In genomic region chr20:2557873-2558580, GRCh38 we compare ENCODE assay signal across 1 cellular context.
TF ChIP-seq lines count a peak whose summit lies in the region.

No MANE protein-coding gene starts in this region.

TF ChIP-seq in K562, 482 proteins besides CTCF, POLR2A, EP300 and RAD21:
- TF ChIP-seq CCAR2 (IDR thresholded peaks at IDR 0.05; ENCODE audit: low read depth, low read length) (no peak), TEAD4 (IDR thresholded peaks at IDR 0.05; ENCODE audit: low read length) (no peak), TEAD4 (CRISPR knock-in tag; IDR thresholded peaks at IDR 0.05; ENCODE audit: borderline replicate concordance) (no peak), CBX2 (IDR thresholded peaks at IDR 0.05; ENCODE audit: insufficient read depth, low read length, poor library complexity, severe bottlenecking) (peak; percentile 19), YBX1 (IDR thresholded peaks at IDR 0.05) (no peak), HMGN3 (IDR thresholded peaks at IDR 0.05; ENCODE audit: borderline replicate concordance, extremely low read depth, insufficient read length, low read depth, low read length) (no peak), ZNF75A (CRISPR knock-in tag; IDR thresholded peaks at IDR 0.05) (no peak)
